31 cellular contexts compared by ENCODE assay signal in the genomic region with DNA sequence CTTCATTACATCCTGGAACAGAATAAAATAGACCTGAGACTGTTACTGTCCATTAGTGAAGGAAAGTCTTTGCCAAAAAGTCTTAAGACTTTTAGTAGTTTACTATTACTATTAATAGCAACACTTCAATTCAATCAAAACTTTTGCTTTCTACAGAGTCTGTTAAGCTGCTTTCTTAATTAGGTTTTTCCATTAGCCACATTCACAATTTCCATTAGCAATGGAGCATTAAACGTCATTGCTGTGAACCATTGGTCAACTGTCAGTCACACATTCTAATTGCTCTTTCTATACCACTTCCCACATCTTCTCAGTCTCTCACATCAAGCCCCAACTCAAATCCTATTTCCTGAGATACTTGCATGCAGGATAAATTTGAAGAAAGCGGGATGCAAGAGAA.
"Had no signal": no experiment of that assay in that cellular context is flagged by ENCODE, and none has a peak within 500 bp of the region (broad histone marks: within the 10 kb centered on the region; RNA-seq: fewer than 3 reads in every experiment).

No MANE protein-coding gene starts in this region.

- FAIRE-seq: pancreas, small intestine had no signal

- H3K36me3 Mint-ChIP-seq: naive B cell; naive thymus-derived CD4-positive, alpha-beta T cell; naive thymus-derived CD8-positive, alpha-beta T cell; natural killer cell treated with Interleukin-12 subunit alpha and Interleukin-12 subunit beta and Interleukin-15 and Interleukin-18, amount 100 ng/mL, for 72 hours had no signal

- H2AFZ ChIP-seq: parathyroid adenoma had no signal

- H3K79me2 ChIP-seq: parathyroid adenoma had no signal

- H3K27ac ChIP-seq: neutrophil, ovary, pancreas, parathyroid adenoma, prostate gland, psoas muscle, right atrium auricular region, right lobe of liver, sigmoid colon, skin epidermis, spleen had no signal

- H3K27me3 ChIP-seq: neutrophil, ovary, pancreas, right atrium auricular region, right lobe of liver, sigmoid colon, spleen had no signal

- H3K4me3 Mint-ChIP-seq: naive B cell; naive thymus-derived CD4-positive, alpha-beta T cell; naive thymus-derived CD8-positive, alpha-beta T cell; natural killer cell treated with Interleukin-12 subunit alpha and Interleukin-12 subunit beta and Interleukin-15 and Interleukin-18, amount 100 ng/mL, for 72 hours; nephron; nephron progenitor cell; neural crest cell had no signal

- H3K4me3 ChIP-seq: ovary, pancreas, prostate gland, psoas muscle, right atrium auricular region, right lobe of liver, sigmoid colon, skin epidermis, smooth muscle cell, spleen had no signal

- H3K27ac Mint-ChIP-seq: naive B cell; naive thymus-derived CD4-positive, alpha-beta T cell; naive thymus-derived CD8-positive, alpha-beta T cell; natural killer cell treated with Interleukin-12 subunit alpha and Interleukin-12 subunit beta and Interleukin-15 and Interleukin-18, amount 100 ng/mL, for 72 hours; nephron; nephron progenitor cell; progenitor cell of endocrine pancreas had no signal

- H3K27me3 Mint-ChIP-seq: naive B cell; naive thymus-derived CD4-positive, alpha-beta T cell; naive thymus-derived CD8-positive, alpha-beta T cell; natural killer cell treated with Interleukin-12 subunit alpha and Interleukin-12 subunit beta and Interleukin-15 and Interleukin-18, amount 100 ng/mL, for 72 hours; progenitor cell of endocrine pancreas had no signal

- DNase-seq: naive B cell; naive thymus-derived CD4-positive, alpha-beta T cell; naive thymus-derived CD8-positive, alpha-beta T cell; nephron progenitor cell; nucleus accumbens; occipital lobe; ovary; pancreas; posterior cingulate gyrus; psoas muscle; retina; right cardiac atrium; right lobe of liver; sigmoid colon; small intestine; spleen; stimulated activated CD4-positive, alpha-beta T cell treated with anti-CD3 and anti-CD28 coated beads, Interleukin-12 subunit alpha, Interleukin-12 subunit beta, amount 100 ng/mL, for 4 hours; stimulated activated CD4-positive, alpha-beta T cell treated with anti-CD3 and anti-CD28 coated beads, Interleukin-15, amount 100 ng/mL, for 24 hours; stimulated activated CD4-positive, alpha-beta T cell treated with anti-CD3 and anti-CD28 coated beads, Interleukin-1b, Interleukin-23, amount 100 ng/mL, for 48 hours; stimulated activated CD4-positive, alpha-beta T cell treated with anti-CD3 and anti-CD28 coated beads, Interleukin-2, amount 100 ng/mL, for 24 hours had no signal

- H3K4me2 ChIP-seq: smooth muscle cell had no signal

- H3K9ac ChIP-seq: parathyroid adenoma had no signal

- H3K4me1 Mint-ChIP-seq: naive B cell; naive thymus-derived CD4-positive, alpha-beta T cell; naive thymus-derived CD8-positive, alpha-beta T cell; nephron; nephron progenitor cell; neural crest cell had no signal

- ATAC-seq: naive thymus-derived CD4-positive, alpha-beta T cell; naive thymus-derived CD8-positive, alpha-beta T cell; natural killer cell treated with Interleukin-12 subunit alpha and Interleukin-12 subunit beta and Interleukin-15 and Interleukin-18, amount 100 ng/mL, for 72 hours; pancreas; psoas muscle; right cardiac atrium; right lobe of liver; sciatic nerve had no signal

- H3K9me3 Mint-ChIP-seq: nephron, nephron progenitor cell, neural crest cell had no signal

- H3K9me3 ChIP-seq: neutrophil, ovary, pancreas, prostate gland, psoas muscle, right atrium auricular region, right lobe of liver, sigmoid colon, spleen had no signal

- H3K36me3 ChIP-seq: neutrophil, ovary, pancreas, prostate gland, right atrium auricular region, right lobe of liver, sigmoid colon, spleen had no signal

- H3K4me1 ChIP-seq: pancreas, parathyroid adenoma, prostate gland, psoas muscle, right atrium auricular region, right lobe of liver, sigmoid colon, spleen had no signal
